Comparison of ENCODE assay signal across 8 cellular contexts in genomic region chr9:112037281-112038016, GRCh38.
DNase-seq lines count a peak whose midpoint lies in the region; ATAC-seq lines count a peak whose summit lies in the region.

No MANE protein-coding gene starts in this region.

- peaks cover 2% of the 10 kb centered on the region for H3K27me3 Mint-ChIP-seq in IgD-negative memory B cell
- H3K27me3 Mint-ChIP-seq in activated CD8-positive, alpha-beta T cell treated with anti-CD3 and anti-CD28 coated beads, Interleukin-2, amount 10 ng/mL, durations not matched to agents 7 days and 5 days (ENCODE audit: low read depth): peaks cover 4% of the 10 kb centered on the region
- H3K27me3 Mint-ChIP-seq in stimulated activated naive CD8-positive, alpha-beta T cell treated with anti-CD3 and anti-CD28 coated beads, Interleukin-15, Interleukin-2, amounts not matched to agents 100 ng/mL and 50 ng/mL, for 24 hours: peaks cover 7% of the 10 kb centered on the region

- peaks cover 52 to 55% (median 53%) of the 10 kb centered on the region in 3 donors for H3K4me1 Mint-ChIP-seq in IgD-negative memory B cell
- peaks cover 70% of the 10 kb centered on the region for H3K4me1 Mint-ChIP-seq in activated CD8-positive, alpha-beta T cell treated with anti-CD3 and anti-CD28 coated beads, Interleukin-2, amount 10 ng/mL, durations not matched to agents 7 days and 5 days (ENCODE audit: low read depth)
- peaks cover 82% of the 10 kb centered on the region for H3K4me1 Mint-ChIP-seq in stimulated activated naive CD8-positive, alpha-beta T cell treated with anti-CD3 and anti-CD28 coated beads, Interleukin-15, Interleukin-2, amounts not matched to agents 100 ng/mL and 50 ng/mL, for 24 hours (ENCODE audit: low read depth)

- H3K36me3 Mint-ChIP-seq in IgD-negative memory B cell: peaks cover 4% of the 10 kb centered on the region
- peaks cover 61% of the 10 kb centered on the region for H3K36me3 Mint-ChIP-seq in activated CD8-positive, alpha-beta T cell treated with anti-CD3 and anti-CD28 coated beads, Interleukin-2, amount 10 ng/mL, durations not matched to agents 7 days and 5 days (ENCODE audit: low read depth)
- peaks cover 25% of the 10 kb centered on the region for H3K36me3 Mint-ChIP-seq in stimulated activated naive CD8-positive, alpha-beta T cell treated with anti-CD3 and anti-CD28 coated beads, Interleukin-15, Interleukin-2, amounts not matched to agents 100 ng/mL and 50 ng/mL, for 24 hours (ENCODE audit: low read depth)

- DNase-seq in AG08395 (ENCODE audit: low spot score) (peak; percentile 44), glomerular visceral epithelial cell (ENCODE audit: extremely low spot score) (peak; percentile 94), NCI-H82 (lab: John Stamatoyannopoulos, UW) (no peak), NCI-H748 treated with DMSO at 0.1 percent for 48 hours (lab: John Stamatoyannopoulos, UW) (no peak)
- peak; percentile 92 for DNase-seq in activated CD8-positive, alpha-beta T cell treated with anti-CD3 and anti-CD28 coated beads, Interleukin-2, amount 10 ng/mL, durations not matched to agents 7 days and 5 days

- POLR2A ChIA-PET in activated CD8-positive, alpha-beta T cell treated with anti-CD3 and anti-CD28 coated beads, Interleukin-2, amount 10 ng/mL, durations not matched to agents 7 days and 5 days (lab: Charles Lee): interaction anchor here (2.0 kb wide), 1 partner anchor 141 kb away, joined by 8 read pairs; the partner anchor contains the start of gene UGCG

- CTCF ChIA-PET in activated CD8-positive, alpha-beta T cell treated with anti-CD3 and anti-CD28 coated beads, Interleukin-2, amount 10 ng/mL, durations not matched to agents 7 days and 5 days (lab: Charles Lee): no interaction called here

- peak overlapping the region; percentile 46 to 75 (median 54) for H3K27ac Mint-ChIP-seq in IgD-negative memory B cell
- H3K27ac Mint-ChIP-seq in activated CD8-positive, alpha-beta T cell treated with anti-CD3 and anti-CD28 coated beads, Interleukin-2, amount 10 ng/mL, durations not matched to agents 7 days and 5 days: peak overlapping the region; percentile 85
- H3K27ac Mint-ChIP-seq in stimulated activated naive CD8-positive, alpha-beta T cell treated with anti-CD3 and anti-CD28 coated beads, Interleukin-15, Interleukin-2, amounts not matched to agents 100 ng/mL and 50 ng/mL, for 24 hours: peak overlapping the region; percentile 84

- H3K4me3 Mint-ChIP-seq in IgD-negative memory B cell: peak overlapping the region in 3 of 4 donors; percentile 27 to 85 (median 59)
- H3K4me3 Mint-ChIP-seq in activated CD8-positive, alpha-beta T cell treated with anti-CD3 and anti-CD28 coated beads, Interleukin-2, amount 10 ng/mL, durations not matched to agents 7 days and 5 days: peak overlapping the region; percentile 23
- peak overlapping the region; percentile 65 for H3K4me3 Mint-ChIP-seq in stimulated activated naive CD8-positive, alpha-beta T cell treated with anti-CD3 and anti-CD28 coated beads, Interleukin-15, Interleukin-2, amounts not matched to agents 100 ng/mL and 50 ng/mL, for 24 hours

- ATAC-seq in GM19372 (IDR thresholded peaks at IDR 0.05; ENCODE audit: low read depth, unreplicated experiment): peak; percentile 36
- ATAC-seq in activated CD8-positive, alpha-beta T cell treated with anti-CD3 and anti-CD28 coated beads, Interleukin-2, amount 10 ng/mL, durations not matched to agents 7 days and 5 days: peak; percentile 97

- H3K9me3 Mint-ChIP-seq in IgD-negative memory B cell: no peaks in the 10 kb centered on the region
- H3K9me3 Mint-ChIP-seq in activated CD8-positive, alpha-beta T cell treated with anti-CD3 and anti-CD28 coated beads, Interleukin-2, amount 10 ng/mL, durations not matched to agents 7 days and 5 days (ENCODE audit: insufficient read depth): no peaks in the 10 kb centered on the region
- no peaks in the 10 kb centered on the region for H3K9me3 Mint-ChIP-seq in stimulated activated naive CD8-positive, alpha-beta T cell treated with anti-CD3 and anti-CD28 coated beads, Interleukin-15, Interleukin-2, amounts not matched to agents 100 ng/mL and 50 ng/mL, for 24 hours

Comparison
In these comparisons a context has a peak if more than half of its experiments do, and no peak if none do; other contexts are left out.
1. DNase-seq: peak in AG08395 (single experiment), activated CD8-positive, alpha-beta T cell treated with anti-CD3 and anti-CD28 coated beads, Interleukin-2, amount 10 ng/mL, durations not matched to agents 7 days and 5 days (single experiment) and glomerular visceral epithelial cell (single experiment); none in NCI-H82 (single experiment) and NCI-H748 treated with DMSO at 0.1 percent for 48 hours (single experiment).
2. Peak in every context shown above with its lines, with median percentiles within 50 percentile points of each other: H3K27ac Mint-ChIP-seq and H3K4me3 Mint-ChIP-seq.